ENCODE assay signal across 23 cellular contexts in the genomic region with DNA sequence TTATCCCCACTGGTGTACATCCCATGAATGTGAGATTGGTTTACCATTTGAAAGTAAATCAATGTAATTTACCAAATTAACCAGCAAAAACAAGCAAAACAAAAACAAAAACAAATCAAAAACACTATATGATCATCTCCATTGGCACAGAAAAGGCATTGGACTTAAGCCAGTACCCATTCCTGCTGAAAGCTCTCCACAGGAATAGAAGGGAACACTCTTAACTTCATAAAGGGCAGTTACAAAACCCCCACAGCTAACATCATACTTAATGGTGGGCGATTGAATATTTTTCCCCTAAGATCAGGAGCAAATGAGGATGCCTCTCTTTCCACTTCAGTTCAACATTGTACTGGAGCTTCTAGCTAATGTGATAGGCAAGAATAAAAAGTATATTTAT. TPM values are rescaled to one million over a fixed set of nuclear protein-coding genes. Genes with fewer than 3 reads are reported as not detected.
"Had no signal": no experiment of that assay in that cellular context is flagged by ENCODE, and none has a peak within 500 bp of the region (broad histone marks: within the 10 kb centered on the region; RNA-seq: fewer than 3 reads in every experiment).

No MANE protein-coding gene starts in this region.

- DNase-seq: activated B cell treated with CpG ODN at 0.5 μM for 24 hours; activated CD8-positive, alpha-beta memory T cell treated with anti-CD3 and anti-CD28 coated beads, Interleukin-2, amount 10 ng/mL, durations not matched to agents 7 days and 5 days; activated CD8-positive, alpha-beta T cell treated with anti-CD3 and anti-CD28 coated beads, Interleukin-2, amount 10 ng/mL, durations not matched to agents 7 days and 5 days; activated naive CD8-positive, alpha-beta T cell treated with anti-CD3 and anti-CD28 coated beads, Interleukin-2, amount 50 U/mL, for 24 hours; activated T-cell treated with anti-CD3 and anti-CD28 coated beads, Interleukin-2, amount 50 U/mL, for 48 hours; amygdala; endodermal cell; kidney glomerular epithelial cell; left lung; mucosa of descending colon; sigmoid colon; stimulated activated CD4-positive, alpha-beta T cell treated with anti-CD3 and anti-CD28 coated beads, Interleukin-15, amount 100 ng/mL, for 24 hours; stimulated activated CD4-positive, alpha-beta T cell treated with anti-CD3 and anti-CD28 coated beads, Interleukin-2, amount 100 ng/mL, for 24 hours; stimulated activated naive CD8-positive, alpha-beta T cell treated with anti-CD3 and anti-CD28 coated beads, Interleukin-15, Interleukin-2, amounts not matched to agents 100 U/mL and 50 U/mL, for 24 hours; T-helper 1 cell; testis; uterus had no signal

- H3K4me3 ChIP-seq: heart right ventricle, left lung, lung, mucosa of descending colon, sigmoid colon, testis, uterus had no signal

- ATAC-seq: activated CD8-positive, alpha-beta memory T cell treated with anti-CD3 and anti-CD28 coated beads, Interleukin-2, amount 10 ng/mL, durations not matched to agents 7 days and 5 days; activated CD8-positive, alpha-beta T cell treated with anti-CD3 and anti-CD28 coated beads, Interleukin-2, amount 10 ng/mL, durations not matched to agents 7 days and 5 days; activated naive CD8-positive, alpha-beta T cell treated with anti-CD3 and anti-CD28 coated beads, Interleukin-2, amount 50 U/mL, for 24 hours; esophagus mucosa; left lung; mucosa of descending colon; natural killer cell treated with Interleukin-12 subunit alpha and Interleukin-12 subunit beta and Interleukin-15 and Interleukin-18, amount 100 ng/mL, for 72 hours; stimulated activated naive CD8-positive, alpha-beta T cell treated with anti-CD3 and anti-CD28 coated beads, Interleukin-15, Interleukin-2, amounts not matched to agents 100 U/mL and 50 U/mL, for 24 hours had no signal

- H3K36me3 ChIP-seq: heart right ventricle, left lung, sigmoid colon, uterus had no signal

- FAIRE-seq: bronchial epithelial cell had no signal

- H3K27me3 ChIP-seq: heart right ventricle, left lung, sigmoid colon, testis, uterus had no signal

- H3K4me1 ChIP-seq: left lung, testis, uterus had no signal

- H3K9me3 ChIP-seq: heart right ventricle, left lung, mucosa of descending colon, sigmoid colon, testis, uterus had no signal

- H3K27ac ChIP-seq: heart right ventricle, left lung, sigmoid colon, testis, uterus had no signal

RNA-seq across cellular contexts. Expression of a gene that starts 34.1 kb away (rescaled TPM):
- total RNA-seq: activated B cell treated with CpG ODN at 0.5 μM for 24 hours; activated CD8-positive, alpha-beta memory T cell treated with anti-CD3 and anti-CD28 coated beads, Interleukin-2, amount 10 ng/mL, durations not matched to agents 7 days and 5 days; activated CD8-positive, alpha-beta T cell treated with anti-CD3 and anti-CD28 coated beads, Interleukin-2, amount 10 ng/mL, durations not matched to agents 7 days and 5 days; activated T-helper 2 cell treated with anti-CD3 and anti-CD28 coated beads, Interferon-gamma antibody, Interleukin-2, Interleukin-4, amounts not matched to agents 10 μg/mL and 5 μg/mL and 100 μg/mL, durations not matched to agents 14 hours and 24 hours and 36 hours had no signal
